ENCODE assay signal across 14 cellular contexts in the genomic region with DNA sequence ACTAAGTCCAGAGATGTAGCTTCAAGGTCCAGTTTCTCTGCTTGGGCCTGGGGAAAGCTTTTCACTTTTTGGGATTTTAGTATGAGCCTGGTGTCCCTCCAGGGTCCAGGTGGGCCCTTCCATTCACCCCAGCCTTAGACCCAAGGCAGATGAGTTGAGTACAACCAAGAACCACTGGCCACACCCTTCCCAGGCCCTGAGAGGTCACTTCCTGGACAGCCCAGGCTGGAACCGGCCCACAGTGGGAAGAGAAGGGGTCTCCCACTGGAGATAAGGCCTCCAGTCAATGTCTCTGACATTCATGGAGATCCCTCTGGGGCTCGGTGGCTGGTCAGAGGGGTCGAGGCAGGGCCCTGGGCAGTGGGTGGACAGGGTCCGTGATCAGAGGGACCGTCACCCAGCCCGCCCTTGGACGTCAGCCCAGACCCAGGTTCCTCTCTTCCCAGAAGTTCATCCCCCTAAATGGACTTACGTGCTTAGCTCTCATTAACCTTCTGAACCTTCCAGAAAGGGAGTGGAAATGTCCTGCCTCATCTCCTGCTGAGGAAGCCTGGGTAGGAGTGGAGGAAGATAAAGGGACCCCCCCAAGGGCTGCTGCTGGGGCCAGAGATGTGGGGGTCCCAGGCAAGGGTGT. TPM values are rescaled to one million over a fixed set of nuclear protein-coding genes. Genes with fewer than 3 reads are reported as not detected.
"Had no signal": no experiment of that assay in that cellular context is flagged by ENCODE, and none has a peak within 500 bp of the region (broad histone marks: within the 10 kb centered on the region; RNA-seq: fewer than 3 reads in every experiment).

No MANE protein-coding gene starts in this region.

RNA-seq across cellular contexts. Expression of gene SPDYE2B, which starts 22.7 kb away (rescaled TPM):
- total RNA-seq: activated CD4-positive, alpha-beta T cell treated with anti-CD3 and anti-CD28 coated beads for 36 hours; activated CD4-positive, alpha-beta T cell treated with anti-CD3 and anti-CD28 coated beads, Interleukin-2, amount 10 ng/mL, durations not matched to agents 7 days and 5 days; activated CD8-positive, alpha-beta T cell treated with anti-CD3 and anti-CD28 coated beads, Interleukin-2, amount 10 ng/mL, durations not matched to agents 7 days and 5 days; activated naive CD8-positive, alpha-beta T cell treated with anti-CD3 and anti-CD28 coated beads, Interleukin-2, amount 10 ng/mL, durations not matched to agents 7 days and 5 days; activated T-helper 2 cell treated with anti-CD3 and anti-CD28 coated beads, Interferon-gamma antibody, Interleukin-2, Interleukin-4, amounts not matched to agents 10 μg/mL and 5 μg/mL and 100 μg/mL, durations not matched to agents 14 hours and 24 hours and 36 hours; astrocyte; bronchial epithelial cell; MCF 10A; RPMI7951; SK-MEL-5; T-cell; T-helper 17 cell; WTC11 had no signal
- polyA plus RNA-seq: adipose tissue had no signal
